35 cellular contexts compared by ENCODE assay signal in the genomic region with DNA sequence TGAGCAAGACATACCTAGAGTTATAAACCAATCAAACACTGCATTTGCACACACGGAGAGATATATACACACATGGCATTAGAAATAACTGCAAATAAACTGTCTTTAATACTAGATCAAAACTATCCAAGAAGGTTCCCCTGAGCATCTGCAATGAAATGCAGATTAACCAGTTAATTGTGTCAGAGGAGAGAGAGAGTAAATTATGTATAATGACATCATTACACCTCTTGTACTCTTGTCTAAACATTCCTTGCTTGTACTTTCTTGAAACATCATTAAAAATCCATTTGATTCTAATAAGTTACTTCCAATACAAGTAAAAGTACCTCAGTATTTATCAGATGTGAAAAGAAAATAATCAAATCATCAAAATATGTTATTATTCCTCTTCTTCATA. TPM values are rescaled to one million over a fixed set of nuclear protein-coding genes. Genes with fewer than 3 reads are reported as not detected.
DNase-seq lines count a peak whose midpoint lies in the region; ATAC-seq, FAIRE-seq and TF ChIP-seq lines count a peak whose summit lies in the region.
"Had no signal": no experiment of that assay in that cellular context is flagged by ENCODE, and none has a peak within 500 bp of the region (broad histone marks: within the 10 kb centered on the region; RNA-seq: fewer than 3 reads in every experiment).

No MANE protein-coding gene starts in this region.

- no TSS peak for BruUV-seq in mammary epithelial cell (replicated peaks; lab: Mats Ljungman, UMichigan)

- H3K79me2 ChIP-seq in mammary epithelial cell (ENCODE audit: insufficient read depth, low read length) = no peaks in the 10 kb centered on the region
- no peaks in the 10 kb centered on the region for H3K79me2 ChIP-seq in Karpas-422 (ENCODE audit: low read length)

- H3K4me3 ChIP-seq in mammary epithelial cell (replicated peaks in 1 of 3; ENCODE audit: insufficient read depth in 1 of 3, low read depth in 2 of 3, low read length in 3 of 3) (no peak overlapping the region), breast epithelium (no peak overlapping the region), bronchial epithelial cell (ENCODE audit: low read depth, low read length) (peak overlapping the region; percentile 2), muscle layer of duodenum (ENCODE audit: low read depth in 1 of 2, low read length in 2 of 2) (peak overlapping the region in 1 of 2 donors; percentile 40), Karpas-422 (ENCODE audit: low read length) (no peak overlapping the region)
- H3K4me3 ChIP-seq: cardiac muscle cell, coronary artery, K562, MG63 had no signal

- intact Hi-C loops in mammary epithelial cell (cut with micrococcal nuclease) (loop anchor here (2.0 kb wide), 1 partner anchor 30 kb away; the partner anchor contains the start of gene STAMBPL1), breast epithelium (cut with DNase I; ENCODE audit: low total_unique reads) (no loop called here)

- no peak for TF ChIP-seq POLR2A in breast epithelium (IDR thresholded peaks at IDR 0.05)

- no peak for DNase-seq in mammary epithelial cell
- no peak for DNase-seq in breast epithelium (ENCODE audit: low spot score in 2 of 2)
- peak; percentile 50 for DNase-seq in bronchial epithelial cell (ENCODE audit: low read depth)
- DNase-seq in activated T-cell treated with anti-CD3 and anti-CD28 coated beads, Interleukin-2, amount 50 U/mL, for 1 hour = no peak
- no peak for DNase-seq in Karpas-422
- DNase-seq: activated CD4-positive, alpha-beta memory T cell treated with anti-CD3 and anti-CD28 coated beads, Interleukin-2, amount 10 ng/mL, durations not matched to agents 7 days and 5 days; activated CD4-positive, CD25-positive, alpha-beta regulatory T cell treated with anti-CD3 and anti-CD28 coated beads, Interleukin-2, amount 50 U/mL, for 72 hours; activated CD8-positive, alpha-beta memory T cell treated with anti-CD3 and anti-CD28 coated beads, Interleukin-2, amount 50 U/mL, for 48 hours; anterior cingulate cortex; CD8-positive, alpha-beta memory T cell; DMS153; H7; MG63; naive thymus-derived CD8-positive, alpha-beta T cell; NCI-H1436; NCI-H774; RPMI8226; small intestine; stimulated activated CD4-positive, alpha-beta T cell treated with anti-CD3 and anti-CD28 coated beads, Interleukin-2, amount 100 ng/mL, for 24 hours had no signal

- H3K4me2 ChIP-seq in mammary epithelial cell (ENCODE audit: insufficient read depth, low read depth, low read length) (peak overlapping the region; percentile 65), Karpas-422 (ENCODE audit: low read depth, low read length, poor library complexity, severe bottlenecking) (no peak overlapping the region)

- no peak for TF ChIP-seq CTCF in mammary epithelial cell (conservative IDR thresholded peaks at IDR 0.05 in 1 of 2, IDR thresholded peaks at IDR 0.05 in 1 of 2; ENCODE audit: extremely low read depth in 1 of 2, insufficient read depth in 1 of 2, low read depth in 1 of 2, low read length in 2 of 2)
- no peak for TF ChIP-seq CTCF in breast epithelium (IDR thresholded peaks at IDR 0.05)
- no peak for TF ChIP-seq CTCF in bronchial epithelial cell (IDR thresholded peaks at IDR 0.05; ENCODE audit: insufficient read depth, low read length, severe bottlenecking)

- peaks cover 43% of the 10 kb centered on the region for H3K4me1 ChIP-seq in mammary epithelial cell (ENCODE audit: insufficient read depth, low read length)
- no peaks in the 10 kb centered on the region for H3K4me1 ChIP-seq in breast epithelium
- no peaks in the 10 kb centered on the region for H3K4me1 ChIP-seq in muscle layer of duodenum (ENCODE audit: control insufficient read depth in 1 of 2, insufficient read depth in 2 of 2, low read length in 2 of 2)
- H3K4me1 ChIP-seq in Karpas-422 (ENCODE audit: low read length) = no peaks in the 10 kb centered on the region

- no peaks in the 10 kb centered on the region for H3K9me3 ChIP-seq in mammary epithelial cell (replicated peaks; ENCODE audit: insufficient read depth, low read length)
- H3K9me3 ChIP-seq in breast epithelium = no peaks in the 10 kb centered on the region
- no peaks in the 10 kb centered on the region for H3K9me3 ChIP-seq in muscle layer of duodenum (ENCODE audit: control insufficient read depth in 1 of 2, low read length in 2 of 2)
- no peaks in the 10 kb centered on the region for H3K9me3 ChIP-seq in Karpas-422 (ENCODE audit: low read length)
- H3K9me3 ChIP-seq: MG63 had no signal

- H3K27me3 ChIP-seq in mammary epithelial cell (ENCODE audit: insufficient read depth, low read length) (no peaks in the 10 kb centered on the region), breast epithelium (no peaks in the 10 kb centered on the region), bronchial epithelial cell (ENCODE audit: control insufficient read depth, insufficient read depth, low read length) (no peaks in the 10 kb centered on the region), muscle layer of duodenum (ENCODE audit: low read depth, low read length) (no peaks in the 10 kb centered on the region), Karpas-422 (ENCODE audit: low read length) (no peaks in the 10 kb centered on the region)
- H3K27me3 ChIP-seq: cardiac muscle cell, MG63 had no signal

- no peak for ATAC-seq in GM18907 (IDR thresholded peaks at IDR 0.05; ENCODE audit: unreplicated experiment)
- no peak for ATAC-seq in HG03175 (IDR thresholded peaks at IDR 0.05; ENCODE audit: unreplicated experiment)
- ATAC-seq: K562; left lobe of liver; naive thymus-derived CD8-positive, alpha-beta T cell had no signal

- H3K9me2 ChIP-seq in Karpas-422 (replicated peaks; ENCODE audit: insufficient read depth, low read length) = no peaks in the 10 kb centered on the region

- in situ Hi-C loops in mammary epithelial cell (cut with MboI; ENCODE audit: low sequenced_read_pairs in 2 of 2) = no loop called here

- no peak overlapping the region for H2AFZ ChIP-seq in mammary epithelial cell (ENCODE audit: low read depth, low read length)
- H2AFZ ChIP-seq in Karpas-422 (ENCODE audit: low read length) = no peak overlapping the region

- WGBS in mammary epithelial cell (ENCODE audit: low coverage, missing lambda C conversion rate) = 87% methylated on average over 1 of the region's 1 CpG

- no peak overlapping the region for H3K9ac ChIP-seq in mammary epithelial cell (ENCODE audit: insufficient read depth, low read length)
- no peak overlapping the region for H3K9ac ChIP-seq in Karpas-422 (ENCODE audit: low read length)

- H3K36me3 ChIP-seq in mammary epithelial cell (ENCODE audit: insufficient read depth, low read length) = no peaks in the 10 kb centered on the region
- no peaks in the 10 kb centered on the region for H3K36me3 ChIP-seq in breast epithelium
- H3K36me3 ChIP-seq in bronchial epithelial cell (ENCODE audit: control insufficient read depth, insufficient read depth, low read length) = no peaks in the 10 kb centered on the region
- H3K36me3 ChIP-seq in muscle layer of duodenum (ENCODE audit: control insufficient read depth in 1 of 2, insufficient read depth in 2 of 2, low read length in 2 of 2) = no peaks in the 10 kb centered on the region
- H3K36me3 ChIP-seq in Karpas-422 (ENCODE audit: insufficient read depth, low read length) = no peaks in the 10 kb centered on the region
- H3K36me3 ChIP-seq: cardiac muscle cell, MG63 had no signal

- peak overlapping the region; percentile 9 for H3K27ac ChIP-seq in mammary epithelial cell (ENCODE audit: insufficient read depth, low read depth, low read length)
- no peak overlapping the region for H3K27ac ChIP-seq in breast epithelium
- H3K27ac ChIP-seq in muscle layer of duodenum (ENCODE audit: low read length) = peak overlapping the region; percentile 57
- no peak overlapping the region for H3K27ac ChIP-seq in Karpas-422 (ENCODE audit: low read length)
- H3K27ac ChIP-seq: cardiac muscle cell, coronary artery had no signal

- CTCF ChIA-PET in mammary epithelial cell (lab: Charles Lee; ENCODE audit: low non-redundant PET) = no interaction called here

- H4K20me1 ChIP-seq in mammary epithelial cell (ENCODE audit: insufficient read depth, low read length) (no peaks in the 10 kb centered on the region), Karpas-422 (ENCODE audit: insufficient read depth, low read depth, low read length) (no peaks in the 10 kb centered on the region)

- dilution Hi-C loops in mammary epithelial cell (cut with HindIII; ENCODE audit: low sequenced_read_pairs) = no loop called here

- FAIRE-seq in bronchial epithelial cell (lab: Jason Lieb, UNC) = no peak
- FAIRE-seq: A204.1, G401.6, K562, TTC549 had no signal

RNA-seq across cellular contexts. Expression of gene ANKRD22, which starts 0.9 kb away (rescaled TPM):
- total RNA-seq in mammary epithelial cell (under 1 TPM in 1 of 2 donors, not detected in 1; 0.87 TPM), breast epithelium (1 to 10 TPM in 1 of 3 donors, under 1 TPM in 1, not detected in 1; 0.59 to 1.6 TPM), bronchial epithelial cell (5.3 and 17.7 TPM in 2 replicates)
- polyA plus RNA-seq in mammary epithelial cell = 2.7 TPM
- polyA minus RNA-seq in mammary epithelial cell = not detected
- not detected in 2 replicates for total RNA-seq in Karpas-422 (2014; rRNA removed; shearing (Covaris generic); ENCODE audit: low replicate concordance)
- total RNA-seq: activated T-helper 2 cell treated with anti-CD3 and anti-CD28 coated beads, Interferon-gamma antibody, Interleukin-2, Interleukin-4, amounts not matched to agents 10 μg/mL and 5 μg/mL and 100 μg/mL, durations not matched to agents 14 hours and 24 hours and 36 hours; cardiac muscle cell; CD8-positive, alpha-beta memory T cell; H7; K562; left lobe of liver had no signal
- polyA plus RNA-seq: cardiac muscle cell, K562 had no signal

RNA-seq across cellular contexts. Expression of gene STAMBPL1, which starts 29.3 kb away (rescaled TPM):
- total RNA-seq in mammary epithelial cell = 1 to 10 TPM; 2.2 to 2.9 TPM
- 4.2 TPM for polyA plus RNA-seq in mammary epithelial cell
- not detected for polyA minus RNA-seq in mammary epithelial cell
- total RNA-seq in breast epithelium = 10 to 100 TPM; 17.1 to 21.0 (median 17.9) TPM
- 1.7 and 2.6 TPM in 2 replicates for total RNA-seq in bronchial epithelial cell
- total RNA-seq in Karpas-422 (2014; rRNA removed; shearing (Covaris generic); ENCODE audit: low replicate concordance) = 38.5 and 44.8 TPM in 2 replicates
- polyA plus RNA-seq: K562 had no signal

RNA-seq across cellular contexts. Expression of gene LIPM, which starts 48.2 kb away (rescaled TPM):
- total RNA-seq in mammary epithelial cell (not detected), breast epithelium (not detected), bronchial epithelial cell (not detected in 2 replicates)
- polyA plus RNA-seq in mammary epithelial cell = not detected
- not detected for polyA minus RNA-seq in mammary epithelial cell
- not detected in 2 replicates for total RNA-seq in Karpas-422 (2014; rRNA removed; shearing (Covaris generic); ENCODE audit: low replicate concordance)
- total RNA-seq: activated CD4-positive, alpha-beta memory T cell treated with anti-CD3 and anti-CD28 coated beads, Interleukin-2, amount 10 ng/mL, durations not matched to agents 7 days and 5 days; activated T-helper 2 cell treated with anti-CD3 and anti-CD28 coated beads, Interferon-gamma antibody, Interleukin-2, Interleukin-4, amounts not matched to agents 10 μg/mL and 5 μg/mL and 100 μg/mL, durations not matched to agents 14 hours and 24 hours and 36 hours; cardiac muscle cell; CD8-positive, alpha-beta memory T cell; H7; HT1080; K562; left lobe of liver; mesenteric fat pad; naive thymus-derived CD8-positive, alpha-beta T cell; omental fat pad; renal cortical epithelial cell; ureter had no signal
- polyA plus RNA-seq: cardiac muscle cell; CD8-positive, alpha-beta memory T cell; K562; naive thymus-derived CD8-positive, alpha-beta T cell; small intestine had no signal

Comparison
In these comparisons a context has a peak if more than half of its experiments do, and no peak if none do; other contexts are left out.
1. H3K27ac ChIP-seq: peak in mammary epithelial cell (single experiment) and muscle layer of duodenum (single experiment); none in breast epithelium (0 of 2) and Karpas-422 (single experiment).